Comparison of ENCODE assay signal across 14 cellular contexts in the genomic region with DNA sequence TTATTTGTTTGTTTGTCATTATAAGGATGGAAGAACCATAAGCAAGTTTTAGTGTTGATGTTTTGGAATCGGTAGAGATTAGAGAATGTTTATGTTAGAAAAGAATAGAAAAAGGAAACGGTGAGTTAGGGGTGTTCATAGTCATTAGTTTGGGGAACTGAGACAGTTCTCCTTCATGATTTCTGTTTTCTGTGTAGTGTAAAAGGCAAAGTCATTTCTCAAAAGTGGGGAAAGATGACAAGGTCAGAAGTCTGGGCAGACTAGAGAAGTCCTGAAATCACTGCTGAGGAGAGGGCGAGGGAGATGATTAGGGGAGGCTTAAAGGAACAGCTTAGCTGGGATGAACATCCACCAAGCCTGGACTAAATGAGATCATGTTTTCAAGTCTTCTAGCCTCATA.
A peak's percentile ranks its signal among the peaks of the same experiment; 100 is the strongest.
DNase-seq lines count a peak whose midpoint lies in the region; ATAC-seq and TF ChIP-seq lines count a peak whose summit lies in the region.
"Had no signal": no experiment of that assay in that cellular context is flagged by ENCODE, and none has a peak within 500 bp of the region (broad histone marks: within the 10 kb centered on the region; RNA-seq: fewer than 3 reads in every experiment).

No MANE protein-coding gene starts in this region.

- no peak overlapping the region for H3K4ac ChIP-seq in neuronal stem cell (ENCODE audit: low read length)

- no peak overlapping the region for H3K9ac ChIP-seq in neuronal stem cell (ENCODE audit: low read depth, low read length, poor library complexity)

- no peak overlapping the region for H3K18ac ChIP-seq in neuronal stem cell (ENCODE audit: low read length)

- no peak overlapping the region for H2BK12ac ChIP-seq in neuronal stem cell (ENCODE audit: low read length)

- no peak overlapping the region for H2BK120ac ChIP-seq in neuronal stem cell (ENCODE audit: low read depth, low read length)

- H3K4me1 ChIP-seq in Peyer's patch = no peaks in the 10 kb centered on the region
- no peaks in the 10 kb centered on the region for H3K4me1 ChIP-seq in neuronal stem cell (ENCODE audit: control insufficient read depth in 2 of 2, insufficient read depth in 1 of 2, low read depth in 1 of 2, low read length in 2 of 2)

- H3K27ac ChIP-seq in Peyer's patch (no peak overlapping the region), neuronal stem cell (replicated peaks; ENCODE audit: low read length) (no peak overlapping the region)
- H3K27ac ChIP-seq: PC-9, spleen had no signal

- no peak for TF ChIP-seq POLR2A in Peyer's patch (IDR thresholded peaks at IDR 0.05)

- H3K4me2 ChIP-seq in neuronal stem cell (ENCODE audit: insufficient read depth, low read length, poor library complexity, severe bottlenecking) = no peak overlapping the region
- H3K4me2 ChIP-seq: PC-9 had no signal

- no peak overlapping the region for H3K23ac ChIP-seq in neuronal stem cell (ENCODE audit: low read depth, low read length, poor library complexity)

- ATAC-seq in GM19043 (IDR thresholded peaks at IDR 0.05; ENCODE audit: low read depth, unreplicated experiment) (peak; percentile 59), HG02759 (IDR thresholded peaks at IDR 0.05; ENCODE audit: unreplicated experiment) (peak; percentile 55), HG03469 (IDR thresholded peaks at IDR 0.05; ENCODE audit: unreplicated experiment) (peak; percentile 40)

- no peaks in the 10 kb centered on the region for H3K36me3 ChIP-seq in Peyer's patch
- H3K36me3 ChIP-seq in neuronal stem cell (replicated peaks in 1 of 2; ENCODE audit: control insufficient read depth in 2 of 2, insufficient read depth in 2 of 2, low read length in 2 of 2) = no peaks in the 10 kb centered on the region
- H3K36me3 ChIP-seq: spleen had no signal

- DNase-seq in NCI-H2227 treated with DMSO at 0.1 percent for 48 hours (lab: John Stamatoyannopoulos, UW) = no peak
- DNase-seq in Peyer's patch = no peak
- no peak for DNase-seq in retina
- no peak for DNase-seq in neuronal stem cell (ENCODE audit: low spot score)
- DNase-seq: activated naive CD4-positive, alpha-beta T cell treated with Interleukin-2 at 50 U/mL for 16 hours; effector CD4-positive, alpha-beta T cell; NCI-H146; PC-9; spleen; stimulated activated naive CD4-positive, alpha-beta T cell treated with Interleukin-2 at 50 U/mL for 16 hours had no signal

- no peak overlapping the region for H4K8ac ChIP-seq in neuronal stem cell (ENCODE audit: low read depth, low read length)

- no peak overlapping the region for H2BK5ac ChIP-seq in neuronal stem cell (ENCODE audit: low read length)

- H2BK15ac ChIP-seq in neuronal stem cell (ENCODE audit: low read length) = no peak overlapping the region

- no peak overlapping the region for H3K14ac ChIP-seq in neuronal stem cell (ENCODE audit: low read length)

- no peaks in the 10 kb centered on the region for H3K27me3 ChIP-seq in Peyer's patch
- no peaks in the 10 kb centered on the region for H3K27me3 ChIP-seq in neuronal stem cell (ENCODE audit: control insufficient read depth in 3 of 3, insufficient read depth in 3 of 3, low read depth in 1 of 3, low read length in 3 of 3)
- H3K27me3 ChIP-seq: spleen had no signal

- H3K79me1 ChIP-seq in neuronal stem cell (ENCODE audit: low read depth, low read length) = no peaks in the 10 kb centered on the region

- 100% methylated on average over 2 of the region's 3 CpGs for WGBS in neuronal stem cell (ENCODE audit: extremely low coverage in 2 of 2, insufficient read length in 2 of 2, insufficient replicate concordance in 1 of 2), 2 donors

- H3K9me3 ChIP-seq in Peyer's patch (no peaks in the 10 kb centered on the region), neuronal stem cell (replicated peaks in 1 of 2; ENCODE audit: control insufficient read depth in 2 of 2, insufficient read depth in 1 of 2, low read depth in 1 of 2, low read length in 2 of 2) (no peaks in the 10 kb centered on the region)
- H3K9me3 ChIP-seq: spleen had no signal

- H2AFZ ChIP-seq in neuronal stem cell (ENCODE audit: low read length) = no peak overlapping the region
- H2AFZ ChIP-seq: PC-9 had no signal

- H3K4me3 ChIP-seq in GM08714 (ENCODE audit: low read length) (peak overlapping the region; percentile 42; the same call in 1 of the 2 replicates), Peyer's patch (no peak overlapping the region), neuronal stem cell (ENCODE audit: low read length in 2 of 2) (no peak overlapping the region)
- H3K4me3 ChIP-seq: PC-9, spleen had no signal

- H2AK5ac ChIP-seq in neuronal stem cell (ENCODE audit: low read depth, low read length) = no peak overlapping the region

- no peak for TF ChIP-seq CTCF in Peyer's patch (IDR thresholded peaks at IDR 0.05)

- no peak overlapping the region for H4K91ac ChIP-seq in neuronal stem cell (ENCODE audit: low read depth, low read length, poor library complexity)
